ENCODE assay signal across 23 cellular contexts in genomic region chr2:126614529-126615279, GRCh38. TPM values are rescaled to one million over a fixed set of nuclear protein-coding genes. Genes with fewer than 3 reads are reported as not detected.
DNase-seq lines count a peak whose midpoint lies in the region; ATAC-seq and TF ChIP-seq lines count a peak whose summit lies in the region.
"Had no signal": no experiment of that assay in that cellular context is flagged by ENCODE, and none has a peak within 500 bp of the region (broad histone marks: within the 10 kb centered on the region; RNA-seq: fewer than 3 reads in every experiment).

No MANE protein-coding gene starts in this region.

- no peak overlapping the region for H2AK5ac ChIP-seq in trophoblast cell (ENCODE audit: low read length)

- no peak overlapping the region for H3K18ac ChIP-seq in trophoblast cell (ENCODE audit: low read length)

- intact Hi-C loops in dorsolateral prefrontal cortex (cut with DNase I) = no loop called here
- intact Hi-C loops in naive thymus-derived CD4-positive, alpha-beta T cell (cut with micrococcal nuclease) = loop anchor here in 1 of 2 donors (1.0 kb wide), 1 partner anchor 163 kb away; no protein-coding TSS in a partner anchor

- no peak overlapping the region for H4K12ac ChIP-seq in trophoblast cell (ENCODE audit: low read depth, low read length)

- no peak overlapping the region for H3K27ac Mint-ChIP-seq in naive thymus-derived CD4-positive, alpha-beta T cell
- H3K27ac Mint-ChIP-seq: activated CD4-positive, alpha-beta T cell treated with anti-CD3 and anti-CD28 coated beads, Interleukin-2, amount 10 ng/mL, durations not matched to agents 7 days and 5 days had no signal

- no peak overlapping the region for H4K8ac ChIP-seq in trophoblast cell (ENCODE audit: low read depth, low read length)

- no peaks in the 10 kb centered on the region for H3K4me1 ChIP-seq in trophoblast cell (ENCODE audit: control insufficient read depth in 1 of 2, insufficient read depth in 2 of 2, low read length in 2 of 2)
- H3K4me1 ChIP-seq in gastroesophageal sphincter = no peaks in the 10 kb centered on the region
- no peaks in the 10 kb centered on the region for H3K4me1 ChIP-seq in naive thymus-derived CD4-positive, alpha-beta T cell (ENCODE audit: control insufficient read depth in 2 of 2, insufficient read depth in 2 of 2, low read length in 2 of 2)
- H3K4me1 ChIP-seq: body of pancreas, esophagus squamous epithelium, testis had no signal

- no peak overlapping the region for H2BK12ac ChIP-seq in trophoblast cell (ENCODE audit: low read length)

- TF ChIP-seq CTCF in fibroblast of mammary gland (conservative IDR thresholded peaks at IDR 0.05; ENCODE audit: control insufficient read depth, insufficient read depth, low read depth, low read length) = no peak
- no peak for TF ChIP-seq CTCF in gastroesophageal sphincter (IDR thresholded peaks at IDR 0.05)
- no peak for TF ChIP-seq CTCF in dorsolateral prefrontal cortex (IDR thresholded peaks at IDR 0.05 in 54 of 56, conservative IDR thresholded peaks at IDR 0.05 in 2 of 56; ENCODE audit: low read depth in 1 of 56, partially characterized antibody in 56 of 56)

- no peaks in the 10 kb centered on the region for H3K36me3 Mint-ChIP-seq in naive thymus-derived CD4-positive, alpha-beta T cell

- no peak overlapping the region for H3K4me3 ChIP-seq in fibroblast of mammary gland (ENCODE audit: control insufficient read depth, low read depth, low read length)
- no peak overlapping the region for H3K4me3 ChIP-seq in trophoblast cell (ENCODE audit: low read depth, low read length)
- H3K4me3 ChIP-seq in gastroesophageal sphincter = no peak overlapping the region
- no peak overlapping the region for H3K4me3 ChIP-seq in dorsolateral prefrontal cortex
- H3K4me3 ChIP-seq in naive thymus-derived CD4-positive, alpha-beta T cell (ENCODE audit: low read length) = no peak overlapping the region
- H3K4me3 ChIP-seq: body of pancreas, esophagus squamous epithelium, PC-9, sigmoid colon, testis had no signal

- no peak overlapping the region for H3K9ac ChIP-seq in trophoblast cell (ENCODE audit: low read length)

- H3K4me1 Mint-ChIP-seq in naive thymus-derived CD4-positive, alpha-beta T cell = no peaks in the 10 kb centered on the region
- H3K4me1 Mint-ChIP-seq: activated CD4-positive, alpha-beta T cell treated with anti-CD3 and anti-CD28 coated beads, Interleukin-2, amount 10 ng/mL, durations not matched to agents 7 days and 5 days had no signal

- POLR2A ChIA-PET in naive thymus-derived CD4-positive, alpha-beta T cell (lab: Charles Lee) = interaction anchor here (0.6 kb wide), 1 partner anchor 65 kb away, joined by 3 read pairs; no protein-coding TSS in a partner anchor

- H4K91ac ChIP-seq in trophoblast cell (ENCODE audit: low read depth, low read length) = no peak overlapping the region

- H3K79me2 ChIP-seq in trophoblast cell (ENCODE audit: control insufficient read depth, insufficient read depth, low read length, poor library complexity) = no peaks in the 10 kb centered on the region

- no peaks in the 10 kb centered on the region for H3K79me1 ChIP-seq in trophoblast cell (ENCODE audit: low read length)

- TF ChIP-seq EP300 in gastroesophageal sphincter (IDR thresholded peaks at IDR 0.05) = no peak

- no peak overlapping the region for H3K4ac ChIP-seq in trophoblast cell (ENCODE audit: low read depth, low read length)

- CTCF ChIA-PET in naive thymus-derived CD4-positive, alpha-beta T cell (lab: Charles Lee) = interaction anchor here (0.8 kb wide), 1 partner anchor 43 kb away, joined by 3 read pairs; no protein-coding TSS in a partner anchor

- no peak overlapping the region for H3K4me3 Mint-ChIP-seq in naive thymus-derived CD4-positive, alpha-beta T cell
- H3K4me3 Mint-ChIP-seq: activated CD4-positive, alpha-beta T cell treated with anti-CD3 and anti-CD28 coated beads, Interleukin-2, amount 10 ng/mL, durations not matched to agents 7 days and 5 days had no signal

- H3K36me3 ChIP-seq in trophoblast cell (ENCODE audit: control insufficient read depth in 1 of 2, insufficient read depth in 2 of 2, low read length in 2 of 2) (no peaks in the 10 kb centered on the region), gastroesophageal sphincter (no peaks in the 10 kb centered on the region)
- no peaks in the 10 kb centered on the region for H3K36me3 ChIP-seq in naive thymus-derived CD4-positive, alpha-beta T cell (ENCODE audit: control insufficient read depth in 2 of 3, insufficient read depth in 3 of 3, low read length in 3 of 3)
- H3K36me3 ChIP-seq: esophagus squamous epithelium, sigmoid colon had no signal

- no peak overlapping the region for H2AFZ ChIP-seq in trophoblast cell (ENCODE audit: insufficient read depth, low read length, poor library complexity)
- H2AFZ ChIP-seq: PC-9 had no signal

- peak overlapping the region; percentile 0 for H3K4me2 ChIP-seq in trophoblast cell (ENCODE audit: low read length)
- H3K4me2 ChIP-seq: PC-9 had no signal

- no peak overlapping the region for H2BK5ac ChIP-seq in trophoblast cell (ENCODE audit: low read depth, low read length, poor library complexity)

- no peaks in the 10 kb centered on the region for H3K27me3 ChIP-seq in trophoblast cell (ENCODE audit: insufficient read depth, low read length)
- no peaks in the 10 kb centered on the region for H3K27me3 ChIP-seq in gastroesophageal sphincter
- H3K27me3 ChIP-seq in dorsolateral prefrontal cortex = no peaks in the 10 kb centered on the region
- H3K27me3 ChIP-seq in naive thymus-derived CD4-positive, alpha-beta T cell (ENCODE audit: control insufficient read depth in 2 of 2, insufficient read depth in 2 of 2, low read length in 2 of 2) = no peaks in the 10 kb centered on the region
- H3K27me3 ChIP-seq: body of pancreas, esophagus squamous epithelium, sigmoid colon, testis had no signal

- H3K9me3 ChIP-seq in trophoblast cell (ENCODE audit: insufficient read depth, low read depth, low read length) = no peaks in the 10 kb centered on the region
- peaks cover 0 to 10% (median 0%) of the 10 kb centered on the region in 3 donors for H3K9me3 ChIP-seq in gastroesophageal sphincter
- no peaks in the 10 kb centered on the region for H3K9me3 ChIP-seq in naive thymus-derived CD4-positive, alpha-beta T cell (ENCODE audit: control insufficient read depth in 2 of 3, low read length in 3 of 3)
- H3K9me3 ChIP-seq: body of pancreas, esophagus squamous epithelium, testis had no signal

- ATAC-seq in gastroesophageal sphincter = no peak
- ATAC-seq in naive thymus-derived CD4-positive, alpha-beta T cell = no peak
- ATAC-seq: body of pancreas, left lobe of liver had no signal

- H2BK120ac ChIP-seq in trophoblast cell (ENCODE audit: insufficient read depth, low read length, poor library complexity) = no peak overlapping the region

- no peak for TF ChIP-seq POLR2A in gastroesophageal sphincter (IDR thresholded peaks at IDR 0.05)

- WGBS in trophoblast cell (ENCODE audit: extremely low coverage, insufficient coverage, insufficient read length) = no CpG with 5 or more reads among the region's 1 CpG
- WGBS in gastroesophageal sphincter (ENCODE audit: low coverage in 1 of 2), 2 donors = 29 to 50% methylated on average over 1 of the region's 1 CpG

- no peak overlapping the region for H3K23ac ChIP-seq in trophoblast cell (ENCODE audit: low read length)

- H3K27me3 Mint-ChIP-seq in naive thymus-derived CD4-positive, alpha-beta T cell = peaks cover 0 to 4% (median 0%) of the 10 kb centered on the region in 5 donors

- H3K14ac ChIP-seq in trophoblast cell (ENCODE audit: low read length) = no peak overlapping the region

- peaks cover 0 to 6% (median 0%) of the 10 kb centered on the region in 11 donors for H3K9me3 Mint-ChIP-seq in naive thymus-derived CD4-positive, alpha-beta T cell
- H3K9me3 Mint-ChIP-seq: activated CD4-positive, alpha-beta T cell treated with anti-CD3 and anti-CD28 coated beads, Interleukin-2, amount 10 ng/mL, durations not matched to agents 7 days and 5 days had no signal

- DNase-seq in EL (peak; percentile 82), NCI-H226 (peak; percentile 84), fibroblast of mammary gland (ENCODE audit: low read depth) (peak; percentile 12), trophoblast cell (no peak), dorsolateral prefrontal cortex (no peak)
- DNase-seq in naive thymus-derived CD4-positive, alpha-beta T cell = no peak
- no peak for DNase-seq in activated CD4-positive, alpha-beta T cell treated with anti-CD3 and anti-CD28 coated beads for 4 hours
- DNase-seq: activated CD4-positive, alpha-beta T cell treated with anti-CD3 and anti-CD28 coated beads, Interleukin-2, amount 10 ng/mL, durations not matched to agents 7 days and 5 days; activated naive CD4-positive, alpha-beta T cell treated with Interleukin-2 at 50 U/mL for 16 hours; AML-193; body of pancreas; esophagus squamous epithelium; GF-D8; H7; NCI-H1436; NCI-H2171; NCI-H748 treated with DMSO at 0.1 percent for 48 hours; PC-9; sigmoid colon; testis had no signal

- H3K27ac ChIP-seq in trophoblast cell (ENCODE audit: low read depth, low read length) = no peak overlapping the region
- H3K27ac ChIP-seq in gastroesophageal sphincter = no peak overlapping the region
- H3K27ac ChIP-seq in dorsolateral prefrontal cortex = no peak overlapping the region
- H3K27ac ChIP-seq in naive thymus-derived CD4-positive, alpha-beta T cell (ENCODE audit: low read depth, low read length) = no peak overlapping the region
- H3K27ac ChIP-seq: body of pancreas, esophagus squamous epithelium, PC-9, sigmoid colon, testis had no signal

RNA-seq across cellular contexts. Expression of gene GYPC, which starts 41.3 kb away (rescaled TPM):
- 19.7 and 22.6 TPM in 2 replicates for polyA plus RNA-seq in trophoblast cell (2013)
- 100 to 1,000 TPM in 2 of 4 donors, 10 to 100 TPM in 2; 93.4 to 151 (median 108) TPM for total RNA-seq in gastroesophageal sphincter
- 10 to 100 TPM in 36 of 120 experiments, 1 to 10 TPM in 84; 2.7 to 22.3 (median 8.4) TPM for total RNA-seq in dorsolateral prefrontal cortex
- 100 to 1,000 TPM; 114 to 146 (median 116) TPM for total RNA-seq in naive thymus-derived CD4-positive, alpha-beta T cell
- polyA plus RNA-seq in naive thymus-derived CD4-positive, alpha-beta T cell = 100 to 1,000 TPM; 249 to 277 TPM
- total RNA-seq: HT-29, PC-9 had no signal

Comparison
In these comparisons a context has a peak if more than half of its experiments do, and no peak if none do; other contexts are left out.
1. DNase-seq: peak in EL (single experiment), NCI-H226 (single experiment) and fibroblast of mammary gland (single experiment); none in trophoblast cell (0 of 2), dorsolateral prefrontal cortex (0 of 10), naive thymus-derived CD4-positive, alpha-beta T cell (0 of 9) and activated CD4-positive, alpha-beta T cell treated with anti-CD3 and anti-CD28 coated beads for 4 hours (0 of 2).
2. RNA of gene GYPC, which starts 41.3 kb away (total RNA-seq): 93.4 to 151 TPM in gastroesophageal sphincter and 114 to 146 TPM in naive thymus-derived CD4-positive, alpha-beta T cell; 2.7 to 22.3 TPM in dorsolateral prefrontal cortex; every median in the first group is over 4 times any median in the second.